ENCODE assay signal across 11 cellular contexts in the genomic region with DNA sequence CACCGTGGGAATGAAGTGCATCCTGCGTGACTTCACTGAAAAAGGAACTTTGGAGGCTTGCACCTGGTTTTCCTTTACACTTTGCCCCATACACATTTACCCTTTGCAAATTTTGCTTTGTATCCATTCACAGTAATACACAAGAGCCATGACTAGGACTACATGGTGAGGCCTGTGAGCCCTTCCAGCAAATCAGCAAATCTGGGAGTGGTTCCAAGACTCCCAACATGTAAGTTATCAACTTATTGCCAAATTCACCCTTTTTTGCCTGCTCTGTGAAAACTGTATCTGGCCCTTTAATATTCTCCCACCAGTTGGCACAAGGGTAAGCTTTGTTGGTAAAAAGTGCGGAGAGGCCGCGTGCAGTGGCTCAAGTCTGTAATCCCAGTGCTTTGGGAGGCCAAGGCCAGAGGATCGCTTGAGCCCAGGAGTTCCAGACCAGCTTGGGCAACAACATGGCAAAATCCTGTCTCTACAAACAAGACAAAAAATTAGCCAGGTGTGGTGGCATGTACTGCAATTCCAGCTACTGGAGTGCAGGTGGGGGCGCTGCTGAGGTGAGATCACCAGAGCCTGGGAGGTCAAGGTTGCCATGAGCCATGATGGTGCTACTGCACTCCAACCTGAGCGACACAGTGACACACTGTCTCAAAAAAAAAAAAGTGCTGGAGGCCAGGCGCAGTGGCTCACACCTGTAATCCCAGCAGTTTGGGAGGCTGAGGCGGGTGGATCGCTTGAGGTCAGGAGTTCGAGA. TPM values are rescaled to one million over a fixed set of nuclear protein-coding genes. Genes with fewer than 3 reads are reported as not detected.
A peak's percentile ranks its signal among the peaks of the same experiment; 100 is the strongest.
DNase-seq lines count a peak whose midpoint lies in the region; ATAC-seq and TF ChIP-seq lines count a peak whose summit lies in the region.
"Had no signal": no experiment of that assay in that cellular context is flagged by ENCODE, and none has a peak within 500 bp of the region (broad histone marks: within the 10 kb centered on the region; RNA-seq: fewer than 3 reads in every experiment).

No MANE protein-coding gene starts in this region.

- no peaks in the 10 kb centered on the region for H3K9me3 ChIP-seq in Panc1 (ENCODE audit: control insufficient read depth, insufficient read depth, low read depth, low read length)
- H3K9me3 ChIP-seq: esophagus squamous epithelium had no signal

- intact Hi-C loops in Panc1 (cut with micrococcal nuclease; ENCODE audit: unreplicated experiment): no loop called here

- no peak overlapping the region for H3K4me3 ChIP-seq in GM06990 (replicated peaks; ENCODE audit: low read depth, low read length)
- no peak overlapping the region for H3K4me3 ChIP-seq in Panc1 (ENCODE audit: low read depth in 2 of 2, low read length in 2 of 2)
- H3K4me3 ChIP-seq in fibroblast of pulmonary artery (replicated peaks; ENCODE audit: low read depth, low read length): no peak overlapping the region
- H3K4me3 ChIP-seq: esophagus squamous epithelium had no signal

- ATAC-seq in Panc1 (no peak), HG03432 (IDR thresholded peaks at IDR 0.05; ENCODE audit: unreplicated experiment) (no peak)
- ATAC-seq: left colon; stimulated activated naive B cell treated with anti-CD40 and anti-IgM and Interleukin-4, amounts not matched to agents 10 μg/mL and 1 μg/mL and 100 μg/mL, for 72 hours had no signal

- peak; percentile 40 for TF ChIP-seq CTCF in C4-2B (conservative IDR thresholded peaks at IDR 0.05)
- TF ChIP-seq CTCF in GM06990 (IDR thresholded peaks at IDR 0.05; ENCODE audit: insufficient read depth, low read length, poor library complexity, severe bottlenecking): peak; percentile 56
- TF ChIP-seq CTCF in Panc1 (IDR thresholded peaks at IDR 0.05): peak; percentile 39
- no peak for TF ChIP-seq CTCF in fibroblast of pulmonary artery (IDR thresholded peaks at IDR 0.05; ENCODE audit: low read length, missing control alignments)

- no peaks in the 10 kb centered on the region for H3K4me1 ChIP-seq in Panc1 (ENCODE audit: control insufficient read depth, insufficient read depth, low read length)

- H3K27me3 ChIP-seq in GM06990 (replicated peaks; ENCODE audit: control insufficient read depth, insufficient read depth, low read length) (no peaks in the 10 kb centered on the region), Panc1 (ENCODE audit: control insufficient read depth, insufficient read depth, low read length) (no peaks in the 10 kb centered on the region)
- H3K27me3 ChIP-seq: esophagus squamous epithelium had no signal

- BruUV-seq in Panc1 (replicated peaks; lab: Mats Ljungman, UMichigan): no TSS peak

- in situ Hi-C loops in Panc1 (cut with HindIII; ENCODE audit: low pct_unique_long_range_greater_than_20kb, low sequenced_read_pairs): no loop called here

- H3K27ac ChIP-seq in C4-2B (no peak overlapping the region), Panc1 (ENCODE audit: low read length) (no peak overlapping the region)
- H3K27ac ChIP-seq: esophagus squamous epithelium had no signal

- peaks cover 6% of the 10 kb centered on the region for H3K36me3 ChIP-seq in GM06990 (ENCODE audit: control insufficient read depth, insufficient read depth, low read length)
- peaks cover 3% of the 10 kb centered on the region; the same call in 1 of the 2 replicates for H3K36me3 ChIP-seq in Panc1 (ENCODE audit: control insufficient read depth, insufficient read depth, low read length)

- CTCF ChIA-PET in Panc1 (lab: Charles Lee): interaction anchor here (0.7 kb wide), 1 partner anchor 55 kb away, joined by 3 read pairs; no protein-coding TSS in a partner anchor

- POLR2A ChIA-PET in Panc1 (lab: Charles Lee): no interaction called here

- no peak for DNase-seq in GM06990 (ENCODE audit: extremely low read depth, insufficient read length)
- DNase-seq in Panc1 (ENCODE audit: low read depth, low spot score): no peak
- DNase-seq in fibroblast of pulmonary artery (ENCODE audit: low read depth): peak; percentile 34
- no peak for DNase-seq in middle frontal gyrus (ENCODE audit: extremely low spot score, low spot score)
- no peak for DNase-seq in ureter (ENCODE audit: low spot score)
- DNase-seq in AML-193 (lab: John Stamatoyannopoulos, UW): no peak
- DNase-seq: esophagus squamous epithelium; stimulated activated naive B cell treated with anti-CD40 and anti-IgM and Interleukin-4, amounts not matched to agents 10 μg/mL and 1 μg/mL and 100 μg/mL, for 72 hours had no signal

RNA-seq across cellular contexts. Expression of gene PRMT9, which starts 5.0 kb away (rescaled TPM):
- total RNA-seq in Panc1 (2021; ENCODE audit: unreplicated experiment) (4.4 TPM), ureter (18.0 TPM)
- 2.3 TPM for polyA plus RNA-seq in Panc1 (2012; ENCODE audit: insufficient read length)

RNA-seq across cellular contexts. Expression of gene ARHGAP10, which starts 52.9 kb away (rescaled TPM):
- total RNA-seq in Panc1 (2021; ENCODE audit: unreplicated experiment) (11.7 TPM), ureter (78.0 TPM)
- polyA plus RNA-seq in Panc1 (2012; ENCODE audit: insufficient read length): 6.9 TPM
